Comparison of ENCODE assay signal across 10 cellular contexts in genomic region chr4:185513489-185514181, GRCh38. TPM values are rescaled to one million over a fixed set of nuclear protein-coding genes. Genes with fewer than 3 reads are reported as not detected.
A peak's percentile ranks its signal among the peaks of the same experiment; 100 is the strongest.
DNase-seq lines count a peak whose midpoint lies in the region; ATAC-seq and TF ChIP-seq lines count a peak whose summit lies in the region.
"Had no signal": no experiment of that assay in that cellular context is flagged by ENCODE, and none has a peak within 500 bp of the region (broad histone marks: within the 10 kb centered on the region; RNA-seq: fewer than 3 reads in every experiment).

No MANE protein-coding gene starts in this region.

- peaks cover 5% of the 10 kb centered on the region for H3K27me3 ChIP-seq in CD8-positive, alpha-beta T cell (ENCODE audit: insufficient read depth, low read length)
- H3K27me3 ChIP-seq in colonic mucosa = no peaks in the 10 kb centered on the region
- H3K27me3 ChIP-seq in mucosa of rectum (ENCODE audit: control insufficient read depth in 2 of 2, insufficient read depth in 2 of 2, low read length in 2 of 2) = peaks cover 0 to 4% of the 10 kb centered on the region in 2 donors
- no peaks in the 10 kb centered on the region for H3K27me3 ChIP-seq in trophoblast cell (ENCODE audit: insufficient read depth, low read length)

- H3K27ac Mint-ChIP-seq in CD8-positive, alpha-beta T cell = no peak overlapping the region

- no peak overlapping the region for H2AFZ ChIP-seq in trophoblast cell (ENCODE audit: insufficient read depth, low read length, poor library complexity)

- H2BK120ac ChIP-seq in trophoblast cell (ENCODE audit: insufficient read depth, low read length, poor library complexity) = no peak overlapping the region

- no peak overlapping the region for H4K91ac ChIP-seq in trophoblast cell (ENCODE audit: low read depth, low read length)

- H3K4me2 ChIP-seq in trophoblast cell (ENCODE audit: low read length) = no peak overlapping the region

- H4K8ac ChIP-seq in trophoblast cell (ENCODE audit: low read depth, low read length) = no peak overlapping the region

- no peaks in the 10 kb centered on the region for H3K36me3 Mint-ChIP-seq in CD8-positive, alpha-beta T cell

- no peak overlapping the region for H2BK12ac ChIP-seq in trophoblast cell (ENCODE audit: low read length)

- H3K4me3 Mint-ChIP-seq in CD8-positive, alpha-beta T cell = peak overlapping the region; percentile 23

- CTCF ChIA-PET in CD8-positive, alpha-beta T cell (lab: Charles Lee) = no interaction called here

- no peak overlapping the region for H3K23ac ChIP-seq in trophoblast cell (ENCODE audit: low read length)

- POLR2A ChIA-PET in CD8-positive, alpha-beta T cell (lab: Charles Lee) = no interaction called here

- H3K14ac ChIP-seq in trophoblast cell (ENCODE audit: low read length) = no peak overlapping the region

- H3K18ac ChIP-seq in trophoblast cell (ENCODE audit: low read length) = no peak overlapping the region

- no peak overlapping the region for H2BK5ac ChIP-seq in trophoblast cell (ENCODE audit: low read depth, low read length, poor library complexity)

- no peaks in the 10 kb centered on the region for H3K79me2 ChIP-seq in trophoblast cell (ENCODE audit: control insufficient read depth, insufficient read depth, low read length, poor library complexity)

- no peak for DNase-seq in CD8-positive, alpha-beta T cell
- DNase-seq in M059J (ENCODE audit: low read depth) (peak; percentile 7), colonic mucosa (peak; percentile 60), trophoblast cell (no peak)
- DNase-seq: RPMI8226 had no signal

- H3K27me3 Mint-ChIP-seq in CD8-positive, alpha-beta T cell (ENCODE audit: low read depth) = peaks cover 50% of the 10 kb centered on the region

- no peak overlapping the region for H2AK5ac ChIP-seq in trophoblast cell (ENCODE audit: low read length)

- peak; percentile 29 for ATAC-seq in CD8-positive, alpha-beta T cell
- no peak for ATAC-seq in GM21576 (IDR thresholded peaks at IDR 0.05; ENCODE audit: unreplicated experiment)
- no peak for ATAC-seq in HG03354 (IDR thresholded peaks at IDR 0.05; ENCODE audit: poor library complexity, severe bottlenecking, unreplicated experiment)
- ATAC-seq in HG02623 (IDR thresholded peaks at IDR 0.05; ENCODE audit: unreplicated experiment) = no peak

- peaks cover 10% of the 10 kb centered on the region for H3K4me1 ChIP-seq in CD8-positive, alpha-beta T cell (ENCODE audit: insufficient read depth, low read length)
- H3K4me1 ChIP-seq in colonic mucosa = peaks cover 9% of the 10 kb centered on the region
- H3K4me1 ChIP-seq in mucosa of rectum (ENCODE audit: control insufficient read depth in 2 of 2, insufficient read depth in 2 of 2, low read length in 2 of 2) = peaks cover 11 to 15% of the 10 kb centered on the region in 2 donors
- no peaks in the 10 kb centered on the region for H3K4me1 ChIP-seq in trophoblast cell (ENCODE audit: control insufficient read depth in 1 of 2, insufficient read depth in 2 of 2, low read length in 2 of 2)
- H3K4me1 ChIP-seq: tibial nerve had no signal

- H3K9me3 Mint-ChIP-seq in CD8-positive, alpha-beta T cell = no peaks in the 10 kb centered on the region

- no peak overlapping the region for H4K12ac ChIP-seq in trophoblast cell (ENCODE audit: low read depth, low read length)

- no peaks in the 10 kb centered on the region for H3K36me3 ChIP-seq in CD8-positive, alpha-beta T cell (ENCODE audit: insufficient read depth, low read length)
- H3K36me3 ChIP-seq in colonic mucosa (no peaks in the 10 kb centered on the region), mucosa of rectum (ENCODE audit: control insufficient read depth in 2 of 2, insufficient read depth in 2 of 2, low read length in 2 of 2) (no peaks in the 10 kb centered on the region), trophoblast cell (ENCODE audit: control insufficient read depth in 1 of 2, insufficient read depth in 2 of 2, low read length in 2 of 2) (no peaks in the 10 kb centered on the region)

- H3K4ac ChIP-seq in trophoblast cell (ENCODE audit: low read depth, low read length) = no peak overlapping the region

- intact Hi-C loops in CD8-positive, alpha-beta T cell (cut with DNase I, micrococcal nuclease) = no loop called here
- intact Hi-C loops in colonic mucosa (cut with DNase I) = no loop called here

- H3K9me3 ChIP-seq in CD8-positive, alpha-beta T cell (ENCODE audit: low read length) = no peaks in the 10 kb centered on the region
- H3K9me3 ChIP-seq in colonic mucosa = no peaks in the 10 kb centered on the region
- H3K9me3 ChIP-seq in mucosa of rectum (ENCODE audit: control insufficient read depth in 2 of 2, low read length in 2 of 2) = no peaks in the 10 kb centered on the region
- no peaks in the 10 kb centered on the region for H3K9me3 ChIP-seq in trophoblast cell (ENCODE audit: insufficient read depth, low read depth, low read length)
- H3K9me3 ChIP-seq: tibial nerve had no signal

- no peak overlapping the region for H3K27ac ChIP-seq in CD8-positive, alpha-beta T cell (ENCODE audit: low read depth, low read length)
- H3K27ac ChIP-seq in colonic mucosa (peak overlapping the region; percentile 25), mucosa of rectum (ENCODE audit: low read depth in 2 of 2, low read length in 2 of 2) (peak overlapping the region; percentile 6 to 56), trophoblast cell (ENCODE audit: low read depth, low read length) (no peak overlapping the region)

- H3K79me1 ChIP-seq in trophoblast cell (ENCODE audit: low read length) = no peaks in the 10 kb centered on the region

- no CpG with 5 or more reads among the region's 10 CpGs for WGBS in trophoblast cell (ENCODE audit: extremely low coverage, insufficient coverage, insufficient read length)

- no peak overlapping the region for H3K4me3 ChIP-seq in CD8-positive, alpha-beta T cell (ENCODE audit: low read depth, low read length)
- H3K4me3 ChIP-seq in colonic mucosa (no peak overlapping the region), mucosa of rectum (ENCODE audit: low read length in 2 of 2) (peak overlapping the region; percentile 21 to 55), trophoblast cell (ENCODE audit: low read depth, low read length) (no peak overlapping the region)
- H3K4me3 ChIP-seq: tibial nerve had no signal

- H3K4me1 Mint-ChIP-seq in CD8-positive, alpha-beta T cell (ENCODE audit: low read depth) = peaks cover 16% of the 10 kb centered on the region

- peak overlapping the region in 1 of 2 donors; percentile 13 for H3K9ac ChIP-seq in colonic mucosa (ENCODE audit: low read depth in 2 of 2, low read length in 2 of 2)
- H3K9ac ChIP-seq in mucosa of rectum (ENCODE audit: low read depth in 1 of 2, low read length in 2 of 2) = no peak overlapping the region
- H3K9ac ChIP-seq in trophoblast cell (ENCODE audit: low read length) = no peak overlapping the region

- TF ChIP-seq CTCF in CD8-positive, alpha-beta T cell (IDR thresholded peaks at IDR 0.05) = no peak
- TF ChIP-seq CTCF in colonic mucosa (IDR thresholded peaks at IDR 0.05) = no peak

RNA-seq across cellular contexts. Expression of gene PDLIM3, which starts 21.7 kb away (rescaled TPM):
- not detected for total RNA-seq in CD8-positive, alpha-beta T cell
- 7.4 and 14.5 TPM in 2 replicates for total RNA-seq in M059J (2014; rRNA removed; shearing (Covaris generic))
- 10 to 100 TPM in 1 of 2 donors, 1 to 10 TPM in 1; 5.0 to 34.9 TPM for total RNA-seq in colonic mucosa
- 19.2 and 19.5 TPM in 2 replicates for polyA plus RNA-seq in trophoblast cell (2013)

RNA-seq across cellular contexts. Expression of gene CCDC110, which starts 42.1 kb away (rescaled TPM):
- under 1 TPM in 1 of 2 experiments, not detected in 1; 0.57 TPM for total RNA-seq in CD8-positive, alpha-beta T cell
- total RNA-seq in M059J (2014; rRNA removed; shearing (Covaris generic)) = 1.7 TPM in 1 of 2 replicates, not detected in the other
- 1 to 10 TPM; 3.6 TPM for total RNA-seq in colonic mucosa
- polyA plus RNA-seq in trophoblast cell (2013) = 0.58 and 0.82 TPM in 2 replicates

Comparison
In these comparisons a context has a peak if more than half of its experiments do, and no peak if none do; other contexts are left out.
1. DNase-seq: peak in M059J (single experiment) and colonic mucosa (single experiment); none in CD8-positive, alpha-beta T cell (0 of 7) and trophoblast cell (0 of 2).
2. H3K27ac ChIP-seq: peak in colonic mucosa (single experiment) and mucosa of rectum (2 of 2); none in CD8-positive, alpha-beta T cell (single experiment) and trophoblast cell (single experiment).
3. H3K4me3 ChIP-seq: peak in mucosa of rectum (2 of 2); none in CD8-positive, alpha-beta T cell (single experiment), colonic mucosa (single experiment) and trophoblast cell (single experiment).